1 cellular context compared by ENCODE assay signal in genomic region chr15:39860200-39860599, GRCh38.
A peak's percentile ranks its signal among the peaks of the same experiment; 100 is the strongest.
TF ChIP-seq lines count a peak whose summit lies in the region.

No MANE protein-coding gene starts in this region.

TF ChIP-seq in HepG2, 621 proteins besides CTCF, POLR2A, EP300 and RAD21 (continued from another document):
- TF ChIP-seq HMGXB4 (CRISPR knock-in tag; IDR thresholded peaks at IDR 0.05; ENCODE audit: borderline replicate concordance in 1 of 2, low read depth in 1 of 2) (no peak), YEATS4 (CRISPR knock-in tag; IDR thresholded peaks at IDR 0.05; ENCODE audit: borderline replicate concordance) (no peak), HIVEP1 (CRISPR knock-in tag; IDR thresholded peaks at IDR 0.05) (no peak), ZBTB7A (CRISPR knock-in tag; IDR thresholded peaks at IDR 0.05) (no peak), RFX3 (CRISPR knock-in tag; IDR thresholded peaks at IDR 0.05) (0 out of 2 replicates have a peak, but pooled peaks have one; percentile 12), ZNF782 (CRISPR knock-in tag; IDR thresholded peaks at IDR 0.05; ENCODE audit: borderline replicate concordance) (no peak)
